ENCODE assay signal across 8 cellular contexts in the genomic region with DNA sequence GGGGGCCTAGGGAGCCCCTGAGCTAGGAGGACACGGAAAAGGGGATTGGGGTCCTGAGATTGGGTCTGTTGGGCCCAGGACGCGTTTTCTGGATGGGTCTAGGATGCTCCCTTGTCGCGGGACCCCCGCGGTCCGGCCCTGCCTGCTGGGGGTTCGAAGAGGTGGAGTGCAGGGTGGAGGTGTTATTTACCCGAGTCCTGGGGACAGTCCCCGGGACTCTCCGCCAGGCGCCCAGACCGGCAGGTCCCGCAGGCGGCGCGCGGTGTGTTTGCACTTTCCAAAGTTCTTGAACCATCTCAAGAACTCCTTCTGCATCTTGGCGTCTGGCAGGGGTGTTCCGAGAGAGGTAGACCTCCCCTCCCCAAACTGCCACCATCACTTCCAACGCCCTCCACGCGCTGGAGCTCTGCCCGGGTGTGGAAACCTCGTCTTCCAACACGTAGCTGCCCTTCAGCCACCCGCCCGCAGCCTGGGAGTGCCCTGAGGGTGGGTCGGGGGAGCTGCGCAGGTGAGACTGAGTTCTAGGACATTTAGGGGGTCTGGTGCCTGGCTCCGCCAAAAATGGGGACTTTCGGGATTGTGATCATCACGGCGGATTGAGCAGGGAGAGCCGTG. TPM values are rescaled to one million over a fixed set of nuclear protein-coding genes. Genes with fewer than 3 reads are reported as not detected.
DNase-seq lines count a peak whose midpoint lies in the region; ATAC-seq lines count a peak whose summit lies in the region.

No MANE protein-coding gene starts in this region.

- peaks cover 19 to 22% of the 10 kb centered on the region in 2 donors for H3K27me3 ChIP-seq in naive thymus-derived CD4-positive, alpha-beta T cell (ENCODE audit: control insufficient read depth in 2 of 2, insufficient read depth in 2 of 2, low read length in 2 of 2)

- no peak overlapping the region for H3K27ac Mint-ChIP-seq in activated CD8-positive, alpha-beta T cell treated with anti-CD3 and anti-CD28 coated beads, Interleukin-2, amount 10 ng/mL, durations not matched to agents 7 days and 5 days
- no peak overlapping the region for H3K27ac Mint-ChIP-seq in naive thymus-derived CD4-positive, alpha-beta T cell

- peaks cover 75% of the 10 kb centered on the region for H3K27me3 Mint-ChIP-seq in activated CD8-positive, alpha-beta T cell treated with anti-CD3 and anti-CD28 coated beads, Interleukin-2, amount 10 ng/mL, durations not matched to agents 7 days and 5 days (ENCODE audit: low read depth)
- peaks cover 68 to 86% (median 76%) of the 10 kb centered on the region in 5 donors for H3K27me3 Mint-ChIP-seq in naive thymus-derived CD4-positive, alpha-beta T cell

- peak overlapping the region; percentile 78 for H3K4me3 Mint-ChIP-seq in activated CD8-positive, alpha-beta T cell treated with anti-CD3 and anti-CD28 coated beads, Interleukin-2, amount 10 ng/mL, durations not matched to agents 7 days and 5 days
- H3K4me3 Mint-ChIP-seq in naive thymus-derived CD4-positive, alpha-beta T cell: peak overlapping the region; percentile 76 to 89 (median 82)

- H3K4me1 Mint-ChIP-seq in activated CD8-positive, alpha-beta T cell treated with anti-CD3 and anti-CD28 coated beads, Interleukin-2, amount 10 ng/mL, durations not matched to agents 7 days and 5 days (ENCODE audit: low read depth): peaks cover 22% of the 10 kb centered on the region
- peaks cover 8 to 22% (median 21%) of the 10 kb centered on the region in 7 donors for H3K4me1 Mint-ChIP-seq in naive thymus-derived CD4-positive, alpha-beta T cell

- peak overlapping the region; percentile 48 for H3K4me3 ChIP-seq in naive thymus-derived CD4-positive, alpha-beta T cell (ENCODE audit: low read length)

- intact Hi-C loops in naive thymus-derived CD4-positive, alpha-beta T cell (cut with micrococcal nuclease): loop anchor here (1.0 to 10.0 kb wide), 3 partner anchors 59 to 314 kb away; no protein-coding TSS in a partner anchor

- no peak overlapping the region for H3K27ac ChIP-seq in naive thymus-derived CD4-positive, alpha-beta T cell (ENCODE audit: low read depth, low read length)

- peaks cover 9 to 14% of the 10 kb centered on the region in 2 donors for H3K4me1 ChIP-seq in naive thymus-derived CD4-positive, alpha-beta T cell (ENCODE audit: control insufficient read depth in 2 of 2, insufficient read depth in 2 of 2, low read length in 2 of 2)

- POLR2A ChIA-PET in activated CD8-positive, alpha-beta T cell treated with anti-CD3 and anti-CD28 coated beads, Interleukin-2, amount 10 ng/mL, durations not matched to agents 7 days and 5 days (lab: Charles Lee): no interaction called here
- POLR2A ChIA-PET in naive thymus-derived CD4-positive, alpha-beta T cell (lab: Charles Lee): interaction anchor here (0.9 kb wide), 1 partner anchor 340 kb away, joined by 3 read pairs; no protein-coding TSS in a partner anchor

- CTCF ChIA-PET in activated CD8-positive, alpha-beta T cell treated with anti-CD3 and anti-CD28 coated beads, Interleukin-2, amount 10 ng/mL, durations not matched to agents 7 days and 5 days (lab: Charles Lee): interaction anchor here (0.5 to 3.3 kb wide), 25 partner anchors 10 to 391 kb away, joined by 3 to 25 read pairs (median 5); no protein-coding TSS in a partner anchor
- CTCF ChIA-PET in naive thymus-derived CD4-positive, alpha-beta T cell (lab: Charles Lee): interaction anchor here (0.6 to 2.0 kb wide), 4 partner anchors 14 to 384 kb away, joined by 3 to 11 read pairs (median 3); no protein-coding TSS in a partner anchor

- ATAC-seq in activated CD8-positive, alpha-beta T cell treated with anti-CD3 and anti-CD28 coated beads, Interleukin-2, amount 10 ng/mL, durations not matched to agents 7 days and 5 days: peak; percentile 20
- peak; percentile 42 for ATAC-seq in esophagus mucosa
- peak; percentile 47 for ATAC-seq in naive thymus-derived CD4-positive, alpha-beta T cell
- no peak for ATAC-seq in HG02973 (IDR thresholded peaks at IDR 0.05; ENCODE audit: unreplicated experiment)

- peak; percentile 57 for DNase-seq in DMS53 (lab: John Stamatoyannopoulos, UW)
- DNase-seq in DMS53 treated with DMSO at 0.1 percent for 48 hours (lab: John Stamatoyannopoulos, UW; ENCODE audit: unreplicated experiment): no peak
- peak; percentile 57 for DNase-seq in HT-29 (ENCODE audit: low spot score)
- peak; percentile 42 for DNase-seq in activated CD8-positive, alpha-beta T cell treated with anti-CD3 and anti-CD28 coated beads, Interleukin-2, amount 10 ng/mL, durations not matched to agents 7 days and 5 days
- DNase-seq in naive thymus-derived CD4-positive, alpha-beta T cell: peak in 7 of 9 donors; percentile 3 to 39 (median 17)
- no peak for DNase-seq in Ammon's horn (ENCODE audit: low spot score)

- H3K36me3 Mint-ChIP-seq in activated CD8-positive, alpha-beta T cell treated with anti-CD3 and anti-CD28 coated beads, Interleukin-2, amount 10 ng/mL, durations not matched to agents 7 days and 5 days (ENCODE audit: low read depth): no peaks in the 10 kb centered on the region
- no peaks in the 10 kb centered on the region for H3K36me3 Mint-ChIP-seq in naive thymus-derived CD4-positive, alpha-beta T cell

- H3K9me3 ChIP-seq in naive thymus-derived CD4-positive, alpha-beta T cell (ENCODE audit: control insufficient read depth in 2 of 3, low read length in 3 of 3): no peaks in the 10 kb centered on the region

- no peaks in the 10 kb centered on the region for H3K36me3 ChIP-seq in naive thymus-derived CD4-positive, alpha-beta T cell (ENCODE audit: control insufficient read depth in 2 of 3, insufficient read depth in 3 of 3, low read length in 3 of 3)

- no peaks in the 10 kb centered on the region for H3K9me3 Mint-ChIP-seq in activated CD8-positive, alpha-beta T cell treated with anti-CD3 and anti-CD28 coated beads, Interleukin-2, amount 10 ng/mL, durations not matched to agents 7 days and 5 days (ENCODE audit: insufficient read depth)
- H3K9me3 Mint-ChIP-seq in naive thymus-derived CD4-positive, alpha-beta T cell: peaks cover 0 to 2% (median 0%) of the 10 kb centered on the region in 11 donors

RNA-seq across cellular contexts. Expression of gene CAV1, which starts 0.6 kb away (rescaled TPM):
- total RNA-seq in HT-29 (2014; rRNA removed; shearing (Covaris generic)): 4.1 and 4.5 TPM in 2 replicates
- total RNA-seq in activated CD8-positive, alpha-beta T cell treated with anti-CD3 and anti-CD28 coated beads, Interleukin-2, amount 10 ng/mL, durations not matched to agents 7 days and 5 days: not detected
- total RNA-seq in esophagus mucosa: 40.6 TPM
- total RNA-seq in naive thymus-derived CD4-positive, alpha-beta T cell: under 1 TPM in 2 of 5 experiments, not detected in 3; 0.19 to 0.39 TPM
- not detected for polyA plus RNA-seq in naive thymus-derived CD4-positive, alpha-beta T cell

RNA-seq across cellular contexts. Expression of gene CAV2, which starts 25.9 kb away (rescaled TPM):
- 14.0 and 14.8 TPM in 2 replicates for total RNA-seq in HT-29 (2014; rRNA removed; shearing (Covaris generic))
- total RNA-seq in activated CD8-positive, alpha-beta T cell treated with anti-CD3 and anti-CD28 coated beads, Interleukin-2, amount 10 ng/mL, durations not matched to agents 7 days and 5 days: not detected
- total RNA-seq in esophagus mucosa: 50.2 TPM
- under 1 TPM in 1 of 5 experiments, not detected in 4; 0.93 TPM for total RNA-seq in naive thymus-derived CD4-positive, alpha-beta T cell
- not detected for polyA plus RNA-seq in naive thymus-derived CD4-positive, alpha-beta T cell

Comparison
In these comparisons a context has a peak if more than half of its experiments do, and no peak if none do; other contexts are left out.
1. DNase-seq: peak in DMS53 (single experiment), HT-29 (single experiment), activated CD8-positive, alpha-beta T cell treated with anti-CD3 and anti-CD28 coated beads, Interleukin-2, amount 10 ng/mL, durations not matched to agents 7 days and 5 days (single experiment) and naive thymus-derived CD4-positive, alpha-beta T cell (7 of 9); none in DMS53 treated with DMSO at 0.1 percent for 48 hours (single experiment) and Ammon's horn (single experiment).